11 cellular contexts compared by ENCODE assay signal in the genomic region with DNA sequence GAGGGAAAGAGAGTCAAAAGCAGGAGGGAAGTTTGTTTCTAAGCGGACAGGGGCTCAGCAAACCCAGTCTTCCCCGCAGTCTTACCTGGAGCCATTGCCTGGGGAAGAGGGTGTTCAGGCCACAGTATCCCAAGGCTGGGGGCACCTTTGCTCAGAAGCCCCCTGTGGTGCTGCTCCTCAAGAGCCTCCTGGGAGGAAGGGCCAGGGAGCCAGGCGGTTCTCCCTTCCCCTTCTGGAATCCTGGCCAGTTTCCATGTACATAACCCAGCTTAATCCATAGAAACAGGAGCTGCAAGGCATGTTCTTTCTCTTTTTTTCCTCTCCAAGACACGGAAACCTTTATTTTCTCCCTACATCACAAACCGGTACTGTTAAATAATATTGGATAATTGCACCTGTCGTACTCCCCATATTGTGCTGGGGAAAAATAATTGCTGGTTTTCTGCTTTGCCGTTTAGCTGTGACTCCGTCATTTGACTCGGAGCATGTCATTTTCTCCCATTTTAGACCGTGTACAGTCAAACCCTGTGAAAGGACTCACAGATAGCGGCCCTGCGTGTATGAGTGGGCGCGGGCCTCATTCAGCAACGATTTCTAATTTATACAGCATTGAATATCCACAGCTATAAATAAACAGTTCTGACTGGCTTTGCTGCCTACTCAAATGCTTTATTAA.
DNase-seq lines count a peak whose midpoint lies in the region; ATAC-seq and TF ChIP-seq lines count a peak whose summit lies in the region.
"Had no signal": no experiment of that assay in that cellular context is flagged by ENCODE, and none has a peak within 500 bp of the region (broad histone marks: within the 10 kb centered on the region; RNA-seq: fewer than 3 reads in every experiment).

No MANE protein-coding gene starts in this region.

- peak overlapping the region; percentile 53 for H2AFZ ChIP-seq in KMS-11 (ENCODE audit: low read depth)
- H2AFZ ChIP-seq in mammary epithelial cell (ENCODE audit: low read depth, low read length), result peak overlapping the region; percentile 52

- 55% methylated on average over 15 of the region's 15 CpGs for WGBS in mammary epithelial cell (ENCODE audit: low coverage, missing lambda C conversion rate)

- intact Hi-C loops in mammary epithelial cell (cut with micrococcal nuclease) (loop anchor here (2.0 kb wide), 1 partner anchor 60 kb away; no protein-coding TSS in a partner anchor), Right ventricle myocardium inferior (cut with DNase I) (no loop called here)

- H3K9me3 ChIP-seq in mammary epithelial cell (replicated peaks; ENCODE audit: insufficient read depth, low read length) (no peaks in the 10 kb centered on the region), skeletal muscle tissue (ENCODE audit: control insufficient read depth in 3 of 3, low read length in 3 of 3) (no peaks in the 10 kb centered on the region)

- H4K20me1 ChIP-seq in KMS-11 (ENCODE audit: insufficient read depth) (no peaks in the 10 kb centered on the region), mammary epithelial cell (ENCODE audit: insufficient read depth, low read length) (no peaks in the 10 kb centered on the region)

- no TSS peak for BruUV-seq in mammary epithelial cell (replicated peaks; lab: Mats Ljungman, UMichigan)

- ATAC-seq in Right ventricle myocardium inferior, result no peak
- ATAC-seq in HG02798 (IDR thresholded peaks at IDR 0.05; ENCODE audit: poor library complexity, unreplicated experiment), result no peak
- no peak for ATAC-seq in GM21423 (IDR thresholded peaks at IDR 0.05; ENCODE audit: unreplicated experiment)

- H3K9ac ChIP-seq in KMS-11, result peak overlapping the region; percentile 56; the same call in 1 of the 2 replicates
- no peak overlapping the region for H3K9ac ChIP-seq in mammary epithelial cell (ENCODE audit: insufficient read depth, low read length)
- peak overlapping the region in 2 of 3 donors; percentile 43 to 70 for H3K9ac ChIP-seq in skeletal muscle tissue (ENCODE audit: low read depth in 1 of 3, low read length in 3 of 3)

- peak overlapping the region; percentile 9; the same call in 1 of the 2 replicates for H3K4me3 ChIP-seq in GM12865 (ENCODE audit: low read depth, low read length)
- H3K4me3 ChIP-seq in KMS-11 (IDR thresholded peaks at IDR 0.05; ENCODE audit: insufficient read depth, low read depth, low read length), result no peak overlapping the region
- H3K4me3 ChIP-seq in mammary epithelial cell (replicated peaks in 1 of 3; ENCODE audit: insufficient read depth in 1 of 3, low read depth in 2 of 3, low read length in 3 of 3), result no peak overlapping the region
- H3K4me3 ChIP-seq in skeletal muscle tissue (ENCODE audit: low read length in 3 of 3), result peak overlapping the region; percentile 29 to 49 (median 30)
- H3K4me3 ChIP-seq: lung had no signal

- peak overlapping the region; percentile 95 for H3K27ac ChIP-seq in KMS-11
- H3K27ac ChIP-seq in mammary epithelial cell (ENCODE audit: insufficient read depth, low read depth, low read length), result no peak overlapping the region
- H3K27ac ChIP-seq in skeletal muscle tissue (ENCODE audit: low read depth, low read length), result peak overlapping the region; percentile 79
- H3K27ac ChIP-seq in substantia nigra (ENCODE audit: low read depth, low read length, poor library complexity, severe bottlenecking), result no peak overlapping the region
- H3K27ac ChIP-seq: epithelial cell of prostate had no signal

- CTCF ChIA-PET in mammary epithelial cell (lab: Charles Lee; ENCODE audit: low non-redundant PET), result no interaction called here

- H3K4me2 ChIP-seq in KMS-11 (peak overlapping the region; percentile 66; the same call in 1 of the 2 replicates), mammary epithelial cell (ENCODE audit: insufficient read depth, low read depth, low read length) (no peak overlapping the region)

- DNase-seq in GM12865 (ENCODE audit: low read depth), result peak; percentile 26
- DNase-seq in mammary epithelial cell, result no peak
- no peak for DNase-seq in Right ventricle myocardium inferior (ENCODE audit: missing footprints)
- DNase-seq in substantia nigra (lab: John Stamatoyannopoulos, UW), result no peak
- DNase-seq: DND-41 had no signal

- H3K27me3 ChIP-seq in KMS-11 (ENCODE audit: insufficient read depth, low read depth) (no peaks in the 10 kb centered on the region), mammary epithelial cell (ENCODE audit: insufficient read depth, low read length) (no peaks in the 10 kb centered on the region), skeletal muscle tissue (ENCODE audit: control insufficient read depth in 3 of 3, insufficient read depth in 3 of 3, low read length in 3 of 3) (no peaks in the 10 kb centered on the region)

- TF ChIP-seq CTCF in GM12865 (IDR thresholded peaks at IDR 0.05; ENCODE audit: insufficient read depth, low read depth, low read length, missing control alignments) (no peak), KMS-11 (conservative IDR thresholded peaks at IDR 0.05; ENCODE audit: low read depth, low read length) (no peak), mammary epithelial cell (conservative IDR thresholded peaks at IDR 0.05 in 1 of 2, IDR thresholded peaks at IDR 0.05 in 1 of 2; ENCODE audit: extremely low read depth in 1 of 2, insufficient read depth in 1 of 2, low read depth in 1 of 2, low read length in 2 of 2) (no peak)

- H3K4me1 ChIP-seq in KMS-11 (ENCODE audit: low read depth, poor library complexity, severe bottlenecking) (peaks cover 71% of the 10 kb centered on the region), mammary epithelial cell (ENCODE audit: insufficient read depth, low read length) (no peaks in the 10 kb centered on the region), skeletal muscle tissue (ENCODE audit: control insufficient read depth in 3 of 3, insufficient read depth in 3 of 3, low read length in 3 of 3) (peaks cover 24 to 27% (median 26%) of the 10 kb centered on the region in 3 donors)

- H3K79me2 ChIP-seq in KMS-11 (ENCODE audit: insufficient read depth, low read depth), result no peaks in the 10 kb centered on the region
- no peaks in the 10 kb centered on the region for H3K79me2 ChIP-seq in mammary epithelial cell (ENCODE audit: insufficient read depth, low read length)

- no peaks in the 10 kb centered on the region for H3K36me3 ChIP-seq in KMS-11 (ENCODE audit: insufficient read depth)
- H3K36me3 ChIP-seq in mammary epithelial cell (ENCODE audit: insufficient read depth, low read length), result no peaks in the 10 kb centered on the region
- no peaks in the 10 kb centered on the region for H3K36me3 ChIP-seq in skeletal muscle tissue (ENCODE audit: control insufficient read depth in 3 of 3, insufficient read depth in 3 of 3, low read length in 3 of 3)

- in situ Hi-C loops in mammary epithelial cell (cut with MboI; ENCODE audit: low sequenced_read_pairs in 2 of 2), result no loop called here

- dilution Hi-C loops in mammary epithelial cell (cut with HindIII; ENCODE audit: low sequenced_read_pairs), result no loop called here

Comparison
In these comparisons a context has a peak if more than half of its experiments do, and no peak if none do; other contexts are left out.
1. H3K4me3 ChIP-seq: peak in GM12865 (single experiment) and skeletal muscle tissue (3 of 3); none in KMS-11 (single experiment) and mammary epithelial cell (0 of 3).
2. H3K27ac ChIP-seq: peak in KMS-11 (single experiment) and skeletal muscle tissue (single experiment); none in mammary epithelial cell (single experiment) and substantia nigra (single experiment).